In the genomic region with DNA sequence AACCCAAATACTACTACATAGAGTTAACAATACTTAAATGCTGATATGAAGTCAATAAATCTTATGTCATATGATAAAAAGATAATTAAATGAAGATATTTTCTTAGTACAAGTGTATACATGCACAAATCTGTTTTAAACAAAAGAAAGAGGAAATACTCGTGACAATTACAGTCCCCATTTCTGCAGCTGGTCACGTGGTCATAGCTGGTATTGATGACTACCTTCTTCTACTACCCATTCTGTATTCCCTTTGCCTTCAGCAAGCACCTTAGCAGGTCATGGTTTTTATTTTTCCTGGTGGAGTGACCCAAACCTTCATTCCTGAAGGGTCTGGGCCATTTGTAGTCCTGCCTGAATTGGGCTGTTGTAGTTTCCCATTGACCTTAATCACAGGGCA, we compare ENCODE assay signal across 2 cellular contexts.
DNase-seq lines count a peak whose midpoint lies in the region; ATAC-seq, FAIRE-seq and TF ChIP-seq lines count a peak whose summit lies in the region.
"Not testable (repeated sequence)": the region's sequence is repeated elsewhere in the genome, so short reads cannot be mapped to it uniquely, and the experiment has no call there.

No MANE protein-coding gene starts in this region.

- not testable (repeated sequence) for H2AFZ ChIP-seq in K562 (ENCODE audit: low read depth, low read length); HepG2 (ENCODE audit: low read length)

- H3K4me1 ChIP-seq in K562 (replicated peaks in 1 of 2; ENCODE audit: control insufficient read depth in 2 of 2, insufficient read depth in 2 of 2, low read length in 2 of 2); HepG2 (ENCODE audit: insufficient read depth, low read length): not testable (repeated sequence)

- not testable (repeated sequence) for TF ChIP-seq POLR2A in K562 (conservative IDR thresholded peaks at IDR 0.05); HepG2 (IDR thresholded peaks at IDR 0.05; ENCODE audit: insufficient read depth in 1 of 2, low read depth in 2 of 2, low read length in 2 of 2)

- TF ChIP-seq CTCF in K562 (IDR thresholded peaks at IDR 0.05 in 2 of 3, conservative IDR thresholded peaks at IDR 0.05 in 1 of 3; ENCODE audit: insufficient read depth in 2 of 3, low read depth in 1 of 3, low read length in 3 of 3); HepG2 (CRISPR knock-in tag; IDR thresholded peaks at IDR 0.05): not testable (repeated sequence)

- H4K20me1 ChIP-seq in K562 (replicated peaks; ENCODE audit: control insufficient read depth, insufficient read depth, low read length); HepG2 (ENCODE audit: insufficient read depth, low read length): not testable (repeated sequence)

- H3K79me2 ChIP-seq in K562 (ENCODE audit: control insufficient read depth, insufficient read depth, low read length); HepG2 (ENCODE audit: insufficient read depth, low read length): not testable (repeated sequence)

- H3K27ac ChIP-seq in K562 (ENCODE audit: extremely low read depth, low read depth, low read length); HepG2 (ENCODE audit: extremely low read length, insufficient read depth, low read length): not testable (repeated sequence)

- POLR2A ChIA-PET in K562 (lab: Yijun Ruan, JAX); HepG2 (lab: Yijun Ruan, JAX): not testable (repeated sequence)

- intact Hi-C loops in K562 (cut with micrococcal nuclease); HepG2 (cut with micrococcal nuclease; ENCODE audit: unreplicated experiment): not testable (repeated sequence)

- H3K4me2 ChIP-seq in K562 (ENCODE audit: insufficient read depth, low read length); HepG2 (ENCODE audit: low read depth, low read length): not testable (repeated sequence)

- not testable (repeated sequence) for TF ChIP-seq RAD21 in K562 (CRISPR knock-in tag; conservative IDR thresholded peaks at IDR 0.05 in 1 of 2, IDR thresholded peaks at IDR 0.05 in 1 of 2); HepG2 (CRISPR knock-in tag; IDR thresholded peaks at IDR 0.05)

- H3K9me1 ChIP-seq in K562 (ENCODE audit: control insufficient read depth, insufficient read depth, low read length): not testable (repeated sequence)

- not testable (repeated sequence) for H3K9me3 ChIP-seq in K562 (replicated peaks; ENCODE audit: control insufficient read depth, insufficient read depth, low read depth, low read length); HepG2 (ENCODE audit: low read length)

- CTCF ChIA-PET in K562 (lab: Yijun Ruan, JAX; ENCODE audit: low intra/inter-chr PET ratio); HepG2 (lab: Yijun Ruan, JAX; ENCODE audit: low intra/inter-chr PET ratio, low total read pairs): not testable (repeated sequence)

- H3K36me3 ChIP-seq in K562 (ENCODE audit: control insufficient read depth, insufficient read depth, low read length); HepG2 (replicated peaks in 1 of 2; ENCODE audit: control insufficient read depth in 1 of 2, insufficient read depth in 2 of 2, low read length in 2 of 2): not testable (repeated sequence)

- H3K27me3 ChIP-seq in K562 (ENCODE audit: control insufficient read depth in 2 of 2, insufficient read depth in 2 of 2, low read length in 2 of 2); HepG2 (ENCODE audit: control insufficient read depth in 1 of 2, insufficient read depth in 2 of 2, low read length in 2 of 2): not testable (repeated sequence)

- H3K4me3 ChIP-seq in K562; HepG2 (replicated peaks in 1 of 3; ENCODE audit: insufficient read depth in 1 of 3, low read depth in 2 of 3, low read length in 3 of 3): not testable (repeated sequence)

- not testable (repeated sequence) for FAIRE-seq in K562 (lab: Jason Lieb, UNC); HepG2 (lab: Jason Lieb, UNC)

- ATAC-seq in K562, HepG2: not testable (repeated sequence)

- in situ Hi-C loops in K562 (cut with MboI); HepG2 (cut with HindIII; ENCODE audit: extremely low pct_ligation_motif_present, low pct_unique_long_range_greater_than_20kb): not testable (repeated sequence)

- H3K9ac ChIP-seq in K562 (ENCODE audit: insufficient read depth in 1 of 2, low read depth in 2 of 2, low read length in 2 of 2); HepG2 (ENCODE audit: insufficient read depth, low read depth, low read length): not testable (repeated sequence)

- DNase-seq in K562 (ENCODE audit: extremely low read depth in 1 of 4, low spot score in 3 of 4); HepG2 (ENCODE audit: low spot score): not testable (repeated sequence)

- 6% methylated on average over 2 of the region's 2 CpGs for WGBS in K562 (ENCODE audit: insufficient coverage, low coverage, missing lambda C conversion rate)
- WGBS in HepG2 (ENCODE audit: low lambda C conversion rate): under 1% methylated on average over 2 of the region's 2 CpGs

- not testable (repeated sequence) for BruUV-seq in K562 (replicated peaks; lab: Mats Ljungman, UMichigan); HepG2 (replicated peaks; lab: Mats Ljungman, UMichigan)

- not testable (repeated sequence) for TF ChIP-seq EP300 in K562 (IDR thresholded peaks at IDR 0.05; ENCODE audit: low read length); HepG2 (IDR thresholded peaks at IDR 0.05; ENCODE audit: low read depth in 2 of 2, low read length in 2 of 2); HepG2 (CRISPR knock-in tag; IDR thresholded peaks at IDR 0.05; ENCODE audit: borderline replicate concordance)

TF ChIP-seq in K562, 482 proteins besides CTCF, POLR2A, EP300 and RAD21:
- TF ChIP-seq RAD51 (IDR thresholded peaks at IDR 0.05; ENCODE audit: borderline replicate concordance, low read depth): 0 out of 2 replicates have a peak, but pooled peaks have one; percentile 20
- TF ChIP-seq, protein P1, sequence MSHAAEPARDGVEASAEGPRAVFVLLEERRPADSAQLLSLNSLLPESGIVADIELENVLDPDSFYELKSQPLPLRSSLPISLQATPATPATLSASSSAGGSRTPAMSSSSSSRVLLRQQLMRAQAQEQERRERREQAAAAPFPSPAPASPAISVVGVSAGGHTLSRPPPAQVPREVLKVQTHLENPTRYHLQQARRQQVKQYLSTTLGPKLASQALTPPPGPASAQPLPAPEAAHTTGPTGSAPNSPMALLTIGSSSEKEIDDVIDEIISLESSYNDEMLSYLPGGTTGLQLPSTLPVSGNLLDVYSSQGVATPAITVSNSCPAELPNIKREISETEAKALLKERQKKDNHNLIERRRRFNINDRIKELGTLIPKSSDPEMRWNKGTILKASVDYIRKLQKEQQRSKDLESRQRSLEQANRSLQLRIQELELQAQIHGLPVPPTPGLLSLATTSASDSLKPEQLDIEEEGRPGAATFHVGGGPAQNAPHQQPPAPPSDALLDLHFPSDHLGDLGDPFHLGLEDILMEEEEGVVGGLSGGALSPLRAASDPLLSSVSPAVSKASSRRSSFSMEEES (CRISPR knock-in tag; IDR thresholded peaks at IDR 0.05): peak; percentile 67

TF ChIP-seq in HepG2, 621 proteins besides CTCF, POLR2A, EP300 and RAD21:
- peak; percentile 55; the same call in 1 of the 2 replicates for TF ChIP-seq RAD51 (IDR thresholded peaks at IDR 0.05; ENCODE audit: borderline replicate concordance)
